Comparison of ENCODE assay signal across 18 cellular contexts in genomic region chr2:157895531-157895930, GRCh38. TPM values are rescaled to one million over a fixed set of nuclear protein-coding genes. Genes with fewer than 3 reads are reported as not detected.
DNase-seq lines count a peak whose midpoint lies in the region; ATAC-seq lines count a peak whose summit lies in the region.
"Had no signal": no experiment of that assay in that cellular context is flagged by ENCODE, and none has a peak within 500 bp of the region (broad histone marks: within the 10 kb centered on the region; RNA-seq: fewer than 3 reads in every experiment).

No MANE protein-coding gene starts in this region.

- H3K9me3 ChIP-seq in CD4-positive, CD25-positive, alpha-beta regulatory T cell (ENCODE audit: control insufficient read depth in 2 of 2, low read length in 2 of 2): no peaks in the 10 kb centered on the region
- no peaks in the 10 kb centered on the region for H3K9me3 ChIP-seq in GM23248 (ENCODE audit: low read depth)
- H3K9me3 ChIP-seq in mesenchymal stem cell (ENCODE audit: control insufficient read depth, low read length): no peaks in the 10 kb centered on the region
- H3K9me3 ChIP-seq: ascending aorta, Caco-2, right lobe of liver, thoracic aorta had no signal

- H3K9ac ChIP-seq in GM23248 (peak overlapping the region; percentile 66), mesenchymal stem cell (ENCODE audit: low read length) (peak overlapping the region; percentile 58)

- peak overlapping the region; percentile 35 for H3K4me3 ChIP-seq in CD4-positive, CD25-positive, alpha-beta regulatory T cell (ENCODE audit: low read depth, low read length)
- peak overlapping the region; percentile 63 for H3K4me3 ChIP-seq in GM23248
- peak overlapping the region in 1 of 2 experiments; percentile 50 for H3K4me3 ChIP-seq in mesenchymal stem cell (ENCODE audit: insufficient read depth in 1 of 2, low read depth in 1 of 2, low read length in 2 of 2)
- H3K4me3 ChIP-seq: ascending aorta, right lobe of liver, thoracic aorta had no signal

- H4K8ac ChIP-seq in mesenchymal stem cell (ENCODE audit: low read length): no peak overlapping the region

- H4K91ac ChIP-seq in mesenchymal stem cell (ENCODE audit: low read length): no peak overlapping the region

- no peaks in the 10 kb centered on the region for H3K79me2 ChIP-seq in GM23248 (ENCODE audit: insufficient read depth)

- DNase-seq in CD4-positive, CD25-positive, alpha-beta regulatory T cell: peak in 1 of 3 donors; percentile 82
- DNase-seq in GM23248 (peak; percentile 85), mesenchymal stem cell (no peak), NCI-H1694 (lab: John Stamatoyannopoulos, UW) (no peak)
- DNase-seq in activated naive CD4-positive, alpha-beta T cell treated with anti-CD3 and anti-CD28 coated beads for 36 hours: peak; percentile 68
- DNase-seq: activated CD8-positive, alpha-beta memory T cell treated with anti-CD3 and anti-CD28 coated beads, Interleukin-2, amount 50 U/mL, for 4 hours; Caco-2; effector memory CD4-positive, alpha-beta T cell; natural killer cell; NCI-H146; NCI-H524 treated with DMSO at 0.1 percent for 48 hours; right lobe of liver; T1000 had no signal

- WGBS in GM23248 (ENCODE audit: low coverage in 1 of 2, low lambda C conversion rate in 2 of 2, missing lambda C conversion rate in 2 of 2), 2 experiments: 50 to 58% methylated on average over 2 of the region's 2 CpGs
- WGBS in mesenchymal stem cell: 89% methylated on average over 2 of the region's 2 CpGs

- no peaks in the 10 kb centered on the region for H3K79me1 ChIP-seq in mesenchymal stem cell (replicated peaks; ENCODE audit: low read length, poor library complexity, severe bottlenecking)

- H3K27me3 ChIP-seq in CD4-positive, CD25-positive, alpha-beta regulatory T cell (ENCODE audit: control insufficient read depth, insufficient read depth, low read length): no peaks in the 10 kb centered on the region
- no peaks in the 10 kb centered on the region for H3K27me3 ChIP-seq in GM23248 (replicated peaks; ENCODE audit: insufficient read depth)
- H3K27me3 ChIP-seq in mesenchymal stem cell (ENCODE audit: control insufficient read depth in 1 of 2, insufficient read depth in 1 of 2, low read length in 2 of 2): no peaks in the 10 kb centered on the region
- H3K27me3 ChIP-seq: ascending aorta, right lobe of liver had no signal

- no peak for ATAC-seq in CD4-positive, CD25-positive, alpha-beta regulatory T cell (ENCODE audit: low read depth in 2 of 2)
- ATAC-seq in GM19324 (IDR thresholded peaks at IDR 0.05; ENCODE audit: low FRiP score, unreplicated experiment) (no peak), HG03135 (IDR thresholded peaks at IDR 0.05; ENCODE audit: unreplicated experiment) (no peak)
- ATAC-seq: HepG2, natural killer cell, right lobe of liver had no signal

- no peaks in the 10 kb centered on the region for H4K20me1 ChIP-seq in GM23248 (ENCODE audit: insufficient read depth)

- no peak overlapping the region for H3K18ac ChIP-seq in mesenchymal stem cell (ENCODE audit: low read depth in 1 of 2, low read length in 2 of 2)

- H3K27ac ChIP-seq in CD4-positive, CD25-positive, alpha-beta regulatory T cell (ENCODE audit: insufficient read depth, low read length, poor library complexity, severe bottlenecking): peak overlapping the region; percentile 81
- H3K27ac ChIP-seq in GM23248: peak overlapping the region; percentile 71
- H3K27ac ChIP-seq in mesenchymal stem cell (ENCODE audit: low read length, poor library complexity, severe bottlenecking): no peak overlapping the region
- H3K27ac ChIP-seq: ascending aorta, right lobe of liver, thoracic aorta had no signal

- no peak overlapping the region for H2BK12ac ChIP-seq in mesenchymal stem cell (ENCODE audit: low read length in 2 of 2)

- H2BK5ac ChIP-seq in mesenchymal stem cell (ENCODE audit: low read depth, low read length, poor library complexity, severe bottlenecking): no peak overlapping the region

- no peaks in the 10 kb centered on the region for H3K9me3 Mint-ChIP-seq in CD4-positive, CD25-positive, alpha-beta regulatory T cell
- no peaks in the 10 kb centered on the region for H3K9me3 Mint-ChIP-seq in activated naive CD4-positive, alpha-beta T cell treated with anti-CD3 and anti-CD28 coated beads for 36 hours
- H3K9me3 Mint-ChIP-seq: natural killer cell had no signal

- H3K36me3 ChIP-seq in CD4-positive, CD25-positive, alpha-beta regulatory T cell (ENCODE audit: control insufficient read depth, insufficient read depth, low read length): no peaks in the 10 kb centered on the region
- H3K36me3 ChIP-seq in GM23248 (ENCODE audit: low read depth): no peaks in the 10 kb centered on the region
- no peaks in the 10 kb centered on the region for H3K36me3 ChIP-seq in mesenchymal stem cell (ENCODE audit: control insufficient read depth in 1 of 2, insufficient read depth in 2 of 2, low read depth in 1 of 2, low read length in 2 of 2)
- H3K36me3 ChIP-seq: ascending aorta, right lobe of liver, thoracic aorta had no signal

- no peaks in the 10 kb centered on the region for H3K27me3 Mint-ChIP-seq in CD4-positive, CD25-positive, alpha-beta regulatory T cell
- H3K27me3 Mint-ChIP-seq in activated naive CD4-positive, alpha-beta T cell treated with anti-CD3 and anti-CD28 coated beads for 36 hours (ENCODE audit: low read depth): no peaks in the 10 kb centered on the region

- H2BK15ac ChIP-seq in mesenchymal stem cell (ENCODE audit: low read depth, poor library complexity, severe bottlenecking): no peak overlapping the region

- in situ Hi-C loops in GM23248 (cut with MboI): no loop called here

- H3K4me2 ChIP-seq in GM23248 (ENCODE audit: unreplicated experiment) (peak overlapping the region; percentile 89), mesenchymal stem cell (ENCODE audit: low read length, poor library complexity, severe bottlenecking) (no peak overlapping the region)

- peaks cover 3% of the 10 kb centered on the region for H3K36me3 Mint-ChIP-seq in CD4-positive, CD25-positive, alpha-beta regulatory T cell
- H3K36me3 Mint-ChIP-seq in activated naive CD4-positive, alpha-beta T cell treated with anti-CD3 and anti-CD28 coated beads for 36 hours (ENCODE audit: low read depth): no peaks in the 10 kb centered on the region
- H3K36me3 Mint-ChIP-seq: natural killer cell had no signal

- peaks cover 37 to 94% (median 70%) of the 10 kb centered on the region in 4 donors for H3K4me1 Mint-ChIP-seq in CD4-positive, CD25-positive, alpha-beta regulatory T cell
- H3K4me1 Mint-ChIP-seq in activated naive CD4-positive, alpha-beta T cell treated with anti-CD3 and anti-CD28 coated beads for 36 hours (ENCODE audit: low read depth): peaks cover 87% of the 10 kb centered on the region

- peak overlapping the region; percentile 46; the same call in 1 of the 2 replicates for H2AFZ ChIP-seq in GM23248
- H2AFZ ChIP-seq in mesenchymal stem cell (ENCODE audit: low read depth, low read length): no peak overlapping the region

- H3K14ac ChIP-seq in mesenchymal stem cell (ENCODE audit: low read length in 2 of 2): no peak overlapping the region

- intact Hi-C loops in activated naive CD4-positive, alpha-beta T cell treated with anti-CD3 and anti-CD28 coated beads for 36 hours (cut with micrococcal nuclease): no loop called here

- peaks cover 9% of the 10 kb centered on the region for H3F3A ChIP-seq in GM23248 (ENCODE audit: insufficient read depth)

- CTCF ChIA-PET in activated naive CD4-positive, alpha-beta T cell treated with anti-CD3 and anti-CD28 coated beads for 36 hours (lab: Charles Lee): interaction anchor here (0.7 to 2.2 kb wide), 2 partner anchors 18 to 62 kb away, joined by 3 to 14 read pairs; partner anchors contain the start of gene ACVR1

- H3K4me1 ChIP-seq in CD4-positive, CD25-positive, alpha-beta regulatory T cell (ENCODE audit: control insufficient read depth, insufficient read depth, low read length, poor library complexity, severe bottlenecking): peaks cover 95% of the 10 kb centered on the region
- H3K4me1 ChIP-seq in GM23248 (ENCODE audit: insufficient read depth) (peaks cover 28% of the 10 kb centered on the region), mesenchymal stem cell (ENCODE audit: control insufficient read depth, insufficient read depth, low read depth, low read length) (peaks cover 5% of the 10 kb centered on the region)
- H3K4me1 ChIP-seq: ascending aorta, Caco-2, right lobe of liver had no signal

- H3K27ac Mint-ChIP-seq in CD4-positive, CD25-positive, alpha-beta regulatory T cell: peak overlapping the region; percentile 73 to 95 (median 75)
- peak overlapping the region; percentile 38 for H3K27ac Mint-ChIP-seq in activated naive CD4-positive, alpha-beta T cell treated with anti-CD3 and anti-CD28 coated beads for 36 hours
- H3K27ac Mint-ChIP-seq: natural killer cell had no signal

- H3K4me3 Mint-ChIP-seq in CD4-positive, CD25-positive, alpha-beta regulatory T cell: peak overlapping the region in 3 of 4 donors; percentile 1 to 57 (median 57)
- no peak overlapping the region for H3K4me3 Mint-ChIP-seq in activated naive CD4-positive, alpha-beta T cell treated with anti-CD3 and anti-CD28 coated beads for 36 hours
- H3K4me3 Mint-ChIP-seq: natural killer cell had no signal

- H2AK5ac ChIP-seq in mesenchymal stem cell (ENCODE audit: low read length, severe bottlenecking): no peak overlapping the region

- H2BK120ac ChIP-seq in mesenchymal stem cell (ENCODE audit: low read depth, low read length): no peak overlapping the region

- no peak overlapping the region for H3K23ac ChIP-seq in mesenchymal stem cell (ENCODE audit: low read length in 2 of 2)

- no peak overlapping the region for H3K4ac ChIP-seq in mesenchymal stem cell (ENCODE audit: low read depth in 1 of 2, low read length in 2 of 2)

- H3K9me2 ChIP-seq in GM23248 (ENCODE audit: insufficient read depth): no peaks in the 10 kb centered on the region

RNA-seq across cellular contexts. Expression of gene ACVR1, which starts 19.4 kb away (rescaled TPM):
- total RNA-seq in CD4-positive, CD25-positive, alpha-beta regulatory T cell: 64.2 TPM
- polyA plus RNA-seq in CD4-positive, CD25-positive, alpha-beta regulatory T cell: 10 to 100 TPM; 14.1 to 21.4 (median 17.3) TPM
- total RNA-seq in GM23248 (2014; rRNA removed; shearing (Covaris generic)): 21.2 and 31.3 TPM in 2 replicates
- polyA plus RNA-seq in GM23248 (2016; fragmentation: Nextera tagmentation; extraction: Ambion mirVana): 16.2 and 17.1 TPM in 2 replicates
- 10 to 100 TPM; 19.0 to 20.8 TPM for total RNA-seq in activated naive CD4-positive, alpha-beta T cell treated with anti-CD3 and anti-CD28 coated beads for 36 hours
- polyA plus RNA-seq in mesenchymal stem cell (2013, experiment 1 of 2): 29.5 TPM
- 30.9 TPM for polyA plus RNA-seq in mesenchymal stem cell (2013, experiment 2 of 2)

Comparison
In these comparisons a context has a peak if more than half of its experiments do, and no peak if none do; other contexts are left out.
1. DNase-seq: peak in GM23248 (single experiment) and activated naive CD4-positive, alpha-beta T cell treated with anti-CD3 and anti-CD28 coated beads for 36 hours (single experiment); none in mesenchymal stem cell (single experiment) and NCI-H1694 (single experiment).